Comparison of ENCODE assay signal across 20 cellular contexts in the genomic region with DNA sequence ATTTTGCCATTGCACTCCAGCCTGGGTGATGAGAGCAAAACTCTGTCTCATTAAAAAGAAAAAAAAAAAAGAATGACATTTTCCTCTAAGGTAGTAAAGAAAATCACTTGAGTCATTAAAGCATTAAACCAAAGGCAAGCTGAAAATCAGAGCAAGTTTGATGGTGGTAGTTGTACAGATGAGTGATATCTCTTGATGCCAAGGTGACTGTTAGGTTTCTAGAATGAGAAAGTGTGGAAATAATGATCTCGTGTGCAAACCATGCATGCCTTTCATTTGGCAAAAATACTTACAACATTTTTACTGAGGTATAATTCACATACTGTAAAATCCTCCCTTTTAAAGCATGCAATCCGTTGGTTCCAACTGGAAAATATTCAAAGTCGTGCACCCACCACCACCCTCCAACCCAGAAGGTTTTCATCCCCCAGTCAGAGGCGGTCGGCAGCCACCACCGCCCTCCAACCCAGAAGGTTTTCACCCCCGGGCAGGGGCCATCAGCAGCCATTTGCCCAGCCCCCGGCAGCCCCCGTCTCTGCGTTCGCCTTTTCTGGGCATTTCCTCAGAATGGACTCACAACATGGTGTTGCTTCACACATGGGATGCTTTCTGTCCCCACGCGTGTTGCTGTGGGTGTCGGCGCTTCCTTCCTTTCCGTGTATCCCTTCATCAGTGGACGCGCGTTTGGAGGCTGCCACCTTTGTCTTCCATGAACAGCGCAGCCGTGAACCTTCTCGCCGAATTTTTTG.
DNase-seq lines count a peak whose midpoint lies in the region; ATAC-seq, FAIRE-seq and TF ChIP-seq lines count a peak whose summit lies in the region.
"Had no signal": no experiment of that assay in that cellular context is flagged by ENCODE, and none has a peak within 500 bp of the region (broad histone marks: within the 10 kb centered on the region; RNA-seq: fewer than 3 reads in every experiment).

No MANE protein-coding gene starts in this region.

- H4K8ac ChIP-seq in H1 (ENCODE audit: extremely low read depth, insufficient read depth, low read length): no peak overlapping the region

- no peak for TF ChIP-seq POLR2A in H1 (IDR thresholded peaks at IDR 0.05; ENCODE audit: control extremely low read depth in 1 of 2, low read depth in 2 of 2, low read length in 2 of 2)

- H3K14ac ChIP-seq in H1 (ENCODE audit: insufficient read length): no peak overlapping the region

- H2AK5ac ChIP-seq in H1 (ENCODE audit: low read depth, low read length): peak overlapping the region; percentile 93

- TF ChIP-seq CTCF in H1 (IDR thresholded peaks at IDR 0.05; ENCODE audit: control extremely low read depth in 1 of 3, insufficient read depth in 1 of 3, low read depth in 1 of 3, low read length in 3 of 3) (no peak), neural progenitor cell (IDR thresholded peaks at IDR 0.05) (no peak)

- peaks cover 15% of the 10 kb centered on the region for H3F3A ChIP-seq in neural progenitor cell (ENCODE audit: low read depth)

- DNase-seq in GM04503 (ENCODE audit: low read depth) (peak; percentile 12), HTR-8/SVneo (ENCODE audit: insufficient read length, low spot score) (peak; percentile 18), H1 (ENCODE audit: low read depth in 1 of 2, low spot score in 2 of 2) (no peak), neural progenitor cell (ENCODE audit: low spot score) (no peak), NCI-H510A (lab: John Stamatoyannopoulos, UW) (no peak), AG20443 (ENCODE audit: low spot score) (no peak)
- DNase-seq: activated CD4-positive, CD25-positive, alpha-beta regulatory T cell treated with anti-CD3 and anti-CD28 coated beads, Interleukin-2, amount 50 U/mL, for 72 hours; activated naive CD8-positive, alpha-beta T cell treated with anti-CD3 and anti-CD28 coated beads for 36 hours; activated T-cell treated with anti-CD3 and anti-CD28 coated beads for 4 hours; DMS79; NCI-H2029; NCI-H774; RPMI8226; stimulated activated CD4-positive, alpha-beta T cell treated with anti-CD3 and anti-CD28 coated beads, Interleukin-15, amount 100 ng/mL, for 24 hours; substantia nigra; T-helper 1 cell had no signal

- no peaks in the 10 kb centered on the region for H3K23me2 ChIP-seq in H1 (ENCODE audit: low read depth, low read length)

- no peak overlapping the region for H2BK120ac ChIP-seq in H1 (replicated peaks; ENCODE audit: low read depth, low read length)

- peak overlapping the region; percentile 12 to 19; a peak in 1 of 4 replicates for H3K4me2 ChIP-seq in H1 (ENCODE audit: insufficient read depth in 1 of 2, low read depth in 2 of 2, low read length in 2 of 2)
- peak overlapping the region; percentile 11 for H3K4me2 ChIP-seq in neural progenitor cell

- H3K4ac ChIP-seq in H1 (replicated peaks; ENCODE audit: insufficient read length, low read depth, low read length): no peak overlapping the region

- H2BK12ac ChIP-seq in H1 (ENCODE audit: low read depth, low read length): peak overlapping the region; percentile 96

- 85% methylated on average over 23 of the region's 23 CpGs; no CpG with 5 or more reads in 1 of the 2 experiments for WGBS in H1 (ENCODE audit: extremely low coverage in 1 of 2, insufficient coverage in 1 of 2, insufficient read length in 1 of 2, insufficient replicate concordance in 2 of 2, low coverage in 1 of 2, low lambda C conversion rate in 2 of 2, missing lambda C conversion rate in 1 of 2), 2 experiments

- H3K9ac ChIP-seq in H1 (replicated peaks in 1 of 4; ENCODE audit: extremely low read depth in 1 of 4, low read depth in 3 of 4, low read length in 3 of 4) (no peak overlapping the region), neural progenitor cell (no peak overlapping the region)

- H3K9me3 Mint-ChIP-seq in neural progenitor cell: no peaks in the 10 kb centered on the region
- H3K9me3 Mint-ChIP-seq: activated naive CD8-positive, alpha-beta T cell treated with anti-CD3 and anti-CD28 coated beads for 36 hours had no signal

- no peak overlapping the region for H3K4me3 ChIP-seq in H1 (ENCODE audit: extremely low read depth in 1 of 4, insufficient read depth in 2 of 4, low read depth in 3 of 4, low read length in 4 of 4)
- H3K4me3 ChIP-seq in neural progenitor cell: no peak overlapping the region
- H3K4me3 ChIP-seq: gastroesophageal sphincter had no signal

- no peaks in the 10 kb centered on the region; a peak in 1 of 4 replicates for H3K9me3 ChIP-seq in H1 (ENCODE audit: insufficient read depth in 2 of 2, low read depth in 1 of 2, low read length in 1 of 2)
- H3K9me3 ChIP-seq in neural progenitor cell (ENCODE audit: low read depth): no peaks in the 10 kb centered on the region
- H3K9me3 ChIP-seq: gastroesophageal sphincter had no signal

- TF ChIP-seq EP300 in H1 (IDR thresholded peaks at IDR 0.05; ENCODE audit: borderline replicate concordance in 1 of 2, low read depth in 2 of 2, low read length in 2 of 2): no peak

- no peak for ATAC-seq in HG02840 (IDR thresholded peaks at IDR 0.05; ENCODE audit: low FRiP score, unreplicated experiment)
- no peak for ATAC-seq in GM18517 (IDR thresholded peaks at IDR 0.05; ENCODE audit: unreplicated experiment)
- ATAC-seq: gastroesophageal sphincter had no signal

- H3K79me1 ChIP-seq in H1 (ENCODE audit: low read depth, low read length): peaks cover 13% of the 10 kb centered on the region; the same call in 1 of the 2 replicates

- no peak overlapping the region for H3K56ac ChIP-seq in H1 (replicated peaks; ENCODE audit: insufficient read length, low read depth, low read length)

- no peaks in the 10 kb centered on the region; a peak in 1 of 7 replicates for H3K27me3 ChIP-seq in H1 (replicated peaks in 1 of 4; ENCODE audit: control insufficient read depth in 3 of 4, extremely low read depth in 1 of 4, insufficient read depth in 3 of 4, low read length in 3 of 4)
- H3K27me3 ChIP-seq in neural progenitor cell: no peaks in the 10 kb centered on the region
- H3K27me3 ChIP-seq: gastroesophageal sphincter had no signal

- TF ChIP-seq RAD21 in H1 (IDR thresholded peaks at IDR 0.05 in 1 of 2, conservative IDR thresholded peaks at IDR 0.05 in 1 of 2; ENCODE audit: low read depth in 2 of 2, low read length in 2 of 2): no peak

- H2BK5ac ChIP-seq in H1 (ENCODE audit: low read depth, low read length): peak overlapping the region; percentile 71; the same call in 1 of the 2 replicates

- H2BK15ac ChIP-seq in H1 (ENCODE audit: low read length): peak overlapping the region; percentile 95; the same call in 1 of the 2 replicates

- H3K18ac ChIP-seq in H1 (ENCODE audit: extremely low read depth, low read length): peak overlapping the region; percentile 24; the same call in 1 of the 2 replicates

- H2AFZ ChIP-seq in H1 (ENCODE audit: low read length) (no peak overlapping the region), neural progenitor cell (replicated peaks) (no peak overlapping the region)

- H3K27ac ChIP-seq in H1 (ENCODE audit: low read depth, low read length) (no peak overlapping the region), neural progenitor cell (no peak overlapping the region)
- H3K27ac ChIP-seq: C4-2B, gastroesophageal sphincter had no signal

- no peak overlapping the region for H4K91ac ChIP-seq in H1 (replicated peaks; ENCODE audit: insufficient read length, low read length)

- CTCF ChIA-PET in H1 (lab: Charles Lee; ENCODE audit: partially characterized antibody): interaction anchor here (0.7 to 1.7 kb wide), 4 partner anchors 9 to 695 kb away, joined by 3 read pairs; no protein-coding TSS in a partner anchor

- H2BK20ac ChIP-seq in H1 (ENCODE audit: low read length): no peak overlapping the region

- H3K4me1 ChIP-seq in H1 (replicated peaks in 1 of 4; ENCODE audit: control insufficient read depth in 3 of 4, insufficient read depth in 4 of 4, low read length in 3 of 4): peaks cover 3 to 26% (median 14%) of the 10 kb centered on the region in 4 experiments
- peaks cover 20% of the 10 kb centered on the region for H3K4me1 ChIP-seq in neural progenitor cell

- no peak overlapping the region for H3K23ac ChIP-seq in H1 (ENCODE audit: insufficient read length)

- H3K79me2 ChIP-seq in H1 (ENCODE audit: control insufficient read depth in 1 of 2, insufficient read depth in 2 of 2, low read length in 2 of 2) (peaks cover 0 to 51% of the 10 kb centered on the region in 2 experiments; a peak in 2 of 4 replicates), neural progenitor cell (ENCODE audit: low read depth) (peaks cover 32% of the 10 kb centered on the region)

- no peak overlapping the region for H3K4me3 Mint-ChIP-seq in neural progenitor cell
- H3K4me3 Mint-ChIP-seq: activated naive CD8-positive, alpha-beta T cell treated with anti-CD3 and anti-CD28 coated beads for 36 hours had no signal

- no peak for FAIRE-seq in HTR-8/SVneo (lab: Jason Lieb, UNC)
- no peak for FAIRE-seq in H1 (lab: Jason Lieb, UNC)

- peaks cover 55% of the 10 kb centered on the region for H3K4me1 Mint-ChIP-seq in neural progenitor cell

- H4K20me1 ChIP-seq in H1 (replicated peaks in 1 of 2; ENCODE audit: control insufficient read depth in 1 of 2, insufficient read depth in 2 of 2, low read length in 2 of 2) (peaks cover 4 to 5% of the 10 kb centered on the region in 2 experiments), neural progenitor cell (ENCODE audit: low read depth) (peaks cover 27% of the 10 kb centered on the region)

- peaks cover 8% of the 10 kb centered on the region for H3K36me3 Mint-ChIP-seq in neural progenitor cell

- H3K27me3 Mint-ChIP-seq in neural progenitor cell (ENCODE audit: insufficient read depth, low read depth): peaks cover 5% of the 10 kb centered on the region
- H3K27me3 Mint-ChIP-seq: activated naive CD8-positive, alpha-beta T cell treated with anti-CD3 and anti-CD28 coated beads for 36 hours had no signal

- H3K27ac Mint-ChIP-seq in neural progenitor cell: peak overlapping the region; percentile 28
- H3K27ac Mint-ChIP-seq: activated naive CD8-positive, alpha-beta T cell treated with anti-CD3 and anti-CD28 coated beads for 36 hours had no signal

- H3K36me3 ChIP-seq in H1 (ENCODE audit: control insufficient read depth in 2 of 4, insufficient read depth in 4 of 4, low read length in 3 of 4) (no peaks in the 10 kb centered on the region), neural progenitor cell (no peaks in the 10 kb centered on the region)

- POLR2A ChIA-PET in H1 (lab: Charles Lee; ENCODE audit: partially characterized antibody): interaction anchor here (0.8 kb wide), 2 partner anchors 12 to 68 kb away, joined by 3 to 4 read pairs; no protein-coding TSS in a partner anchor

- H4K5ac ChIP-seq in H1 (ENCODE audit: insufficient read length, low read depth, low read length): no peak overlapping the region

TF ChIP-seq in H1, 55 proteins besides CTCF, POLR2A, EP300 and RAD21 (continues in another document):
- TF ChIP-seq ASH2L (IDR thresholded peaks at IDR 0.05; ENCODE audit: low read length): no peak
- no peak for TF ChIP-seq TEAD4 (IDR thresholded peaks at IDR 0.05; ENCODE audit: low read depth, low read length)
- no peak for TF ChIP-seq HDAC6 (IDR thresholded peaks at IDR 0.05; ENCODE audit: low read depth, low read length)
- TF ChIP-seq BACH1 (IDR thresholded peaks at IDR 0.05; ENCODE audit: low read length): no peak
- no peak for TF ChIP-seq KDM4A (IDR thresholded peaks at IDR 0.05; ENCODE audit: low read depth, low read length, severe bottlenecking)
- no peak for TF ChIP-seq RFX5 (IDR thresholded peaks at IDR 0.05; ENCODE audit: borderline replicate concordance, low read depth, low read length)
- no peak for TF ChIP-seq PHF8 (conservative IDR thresholded peaks at IDR 0.05; ENCODE audit: low read depth, low read length)

Comparison
In these comparisons a context has a peak if more than half of its experiments do, and no peak if none do; other contexts are left out.
1. DNase-seq: peak in GM04503 (single experiment) and HTR-8/SVneo (single experiment); none in H1 (0 of 2), neural progenitor cell (single experiment), NCI-H510A (single experiment) and AG20443 (single experiment).